9 cellular contexts compared by ENCODE assay signal in genomic region chr9:88835038-88835466, GRCh38.
DNase-seq lines count a peak whose midpoint lies in the region; ATAC-seq and TF ChIP-seq lines count a peak whose summit lies in the region.
"Had no signal": no experiment of that assay in that cellular context is flagged by ENCODE, and none has a peak within 500 bp of the region (broad histone marks: within the 10 kb centered on the region; RNA-seq: fewer than 3 reads in every experiment).

No MANE protein-coding gene starts in this region.

- H3K79me2 ChIP-seq in neural progenitor cell (ENCODE audit: low read depth), result no peaks in the 10 kb centered on the region

- no peak for TF ChIP-seq CTCF in RWPE2 (IDR thresholded peaks at IDR 0.05; ENCODE audit: poor library complexity, severe bottlenecking)
- no peak for TF ChIP-seq CTCF in CD14-positive monocyte (IDR thresholded peaks at IDR 0.05)
- TF ChIP-seq CTCF in neural progenitor cell (IDR thresholded peaks at IDR 0.05), result no peak

- H2AFZ ChIP-seq in neural progenitor cell (replicated peaks), result no peak overlapping the region

- H3K27ac ChIP-seq in RWPE2 (ENCODE audit: poor library complexity, severe bottlenecking) (peak overlapping the region; percentile 21), neural progenitor cell (no peak overlapping the region)
- H3K27ac ChIP-seq: cardiac muscle cell had no signal

- H3K27me3 ChIP-seq in RWPE2 (ENCODE audit: insufficient read depth, poor library complexity, severe bottlenecking), result no peaks in the 10 kb centered on the region
- H3K27me3 ChIP-seq in neural progenitor cell, result no peaks in the 10 kb centered on the region
- H3K27me3 ChIP-seq: cardiac muscle cell had no signal

- H3K4me3 Mint-ChIP-seq in CD14-positive monocyte (peak overlapping the region in 1 of 2 donors; percentile 66), neural progenitor cell (no peak overlapping the region)

- H3K4me1 Mint-ChIP-seq in CD14-positive monocyte, result peaks cover 17% of the 10 kb centered on the region
- peaks cover 4% of the 10 kb centered on the region for H3K4me1 Mint-ChIP-seq in neural progenitor cell

- DNase-seq in RWPE2 (ENCODE audit: low spot score) (no peak), kidney tubule cell (ENCODE audit: low spot score) (peak; percentile 10), NCI-H446 (lab: John Stamatoyannopoulos, UW) (no peak), CD14-positive monocyte (ENCODE audit: low spot score) (no peak), neural progenitor cell (ENCODE audit: low spot score) (no peak)

- H3K9ac ChIP-seq in neural progenitor cell, result no peak overlapping the region

- no peaks in the 10 kb centered on the region for H3K36me3 ChIP-seq in RWPE2 (ENCODE audit: low read depth)
- no peaks in the 10 kb centered on the region for H3K36me3 ChIP-seq in neural progenitor cell
- H3K36me3 ChIP-seq: cardiac muscle cell had no signal

- intact Hi-C loops in CD14-positive monocyte (cut with micrococcal nuclease), result loop anchor here in 1 of 2 donors (10.0 kb wide), 1 partner anchor 60 kb away; no protein-coding TSS in a partner anchor

- H4K20me1 ChIP-seq in neural progenitor cell (ENCODE audit: low read depth), result no peaks in the 10 kb centered on the region

- no peak overlapping the region for H3K4me3 ChIP-seq in RWPE2 (ENCODE audit: severe bottlenecking)
- no peak overlapping the region for H3K4me3 ChIP-seq in neural progenitor cell
- H3K4me3 ChIP-seq: cardiac muscle cell had no signal

- no peaks in the 10 kb centered on the region for H3F3A ChIP-seq in neural progenitor cell (ENCODE audit: low read depth)

- H3K9me3 ChIP-seq in RWPE2 (ENCODE audit: severe bottlenecking), result no peaks in the 10 kb centered on the region
- no peaks in the 10 kb centered on the region for H3K9me3 ChIP-seq in neural progenitor cell (ENCODE audit: low read depth)

- peaks cover 3 to 23% (median 16%) of the 10 kb centered on the region in 7 donors for H3K9me3 Mint-ChIP-seq in CD14-positive monocyte
- peaks cover 3% of the 10 kb centered on the region for H3K9me3 Mint-ChIP-seq in neural progenitor cell

- peaks cover 0 to 11% of the 10 kb centered on the region in 2 donors for H3K36me3 Mint-ChIP-seq in CD14-positive monocyte
- no peaks in the 10 kb centered on the region for H3K36me3 Mint-ChIP-seq in neural progenitor cell

- H3K4me1 ChIP-seq in RWPE2 (ENCODE audit: insufficient read depth, poor library complexity, severe bottlenecking), result peaks cover 13% of the 10 kb centered on the region
- no peaks in the 10 kb centered on the region for H3K4me1 ChIP-seq in neural progenitor cell

- H3K4me2 ChIP-seq in neural progenitor cell, result no peak overlapping the region

- peaks cover 85 to 92% (median 90%) of the 10 kb centered on the region in 3 donors for H3K27me3 Mint-ChIP-seq in CD14-positive monocyte (ENCODE audit: low read depth in 3 of 3)
- peaks cover 3% of the 10 kb centered on the region for H3K27me3 Mint-ChIP-seq in neural progenitor cell (ENCODE audit: insufficient read depth, low read depth)

- ATAC-seq in GM18511 (IDR thresholded peaks at IDR 0.05; ENCODE audit: unreplicated experiment) (peak; percentile 98), HG02885 (IDR thresholded peaks at IDR 0.05; ENCODE audit: poor library complexity, unreplicated experiment) (peak; percentile 74), RWPE2 (ENCODE audit: low read depth) (no peak), HG03095 (IDR thresholded peaks at IDR 0.05; ENCODE audit: unreplicated experiment) (no peak)

- H3K27ac Mint-ChIP-seq in CD14-positive monocyte (peak overlapping the region in 1 of 7 donors; percentile 66), neural progenitor cell (no peak overlapping the region)

Comparison
In these comparisons a context has a peak if more than half of its experiments do, and no peak if none do; other contexts are left out.
1. ATAC-seq: peak in GM18511 (single experiment) and HG02885 (single experiment); none in RWPE2 (single experiment) and HG03095 (single experiment).